Comparison of ENCODE assay signal across 8 cellular contexts in genomic region chr7:100132697-100133137, GRCh38. TPM values are rescaled to one million over a fixed set of nuclear protein-coding genes. Genes with fewer than 3 reads are reported as not detected.
DNase-seq lines count a peak whose midpoint lies in the region; ATAC-seq and TF ChIP-seq lines count a peak whose summit lies in the region.

No MANE protein-coding gene starts in this region.

- no peaks in the 10 kb centered on the region for H3K36me3 ChIP-seq in lung (ENCODE audit: control insufficient read depth in 2 of 2, insufficient read depth in 2 of 2, low read length in 2 of 2)

- no peak overlapping the region for H3K27ac ChIP-seq in coronary artery
- H3K27ac ChIP-seq in lung (ENCODE audit: low read depth in 1 of 2, low read length in 1 of 2) = no peak overlapping the region

- 22 to 27% methylated on average over 3 of the region's 3 CpGs for WGBS in lung, 2 donors

- no peaks in the 10 kb centered on the region for H3K27me3 ChIP-seq in lung (ENCODE audit: control insufficient read depth, insufficient read depth)

- DNase-seq in GF-D8 (lab: John Stamatoyannopoulos, UW) (peak; percentile 34), NCI-H226 (peak; percentile 49), coronary artery (ENCODE audit: low spot score) (no peak), lung (ENCODE audit: low spot score) (peak; percentile 51)
- peak; percentile 43 for DNase-seq in stimulated activated naive CD4-positive, alpha-beta T cell treated with Interleukin-2 at 50 U/mL for 16 hours (lab: John Stamatoyannopoulos, UW)

- ATAC-seq in HG02885 (IDR thresholded peaks at IDR 0.05; ENCODE audit: poor library complexity, unreplicated experiment) (peak; percentile 77), lung (ENCODE audit: insufficient read depth, low FRiP score) (peak; percentile 70), HG03139 (IDR thresholded peaks at IDR 0.05; ENCODE audit: unreplicated experiment) (no peak)
- ATAC-seq in activated CD4-positive, CD25-positive, alpha-beta regulatory T cell treated with anti-CD3 and anti-CD28 coated beads, Interleukin-2, amount 50 U/mL, for 24 hours = peak; percentile 80 to 83

- no peaks in the 10 kb centered on the region for H3K9me3 ChIP-seq in lung (ENCODE audit: control insufficient read depth in 2 of 2, insufficient read depth in 1 of 2, low read length in 1 of 2)

- H3K4me3 ChIP-seq in coronary artery (no peak overlapping the region), lung (no peak overlapping the region)

- peaks cover 0 to 8% of the 10 kb centered on the region in 2 donors for H3K4me1 ChIP-seq in lung (ENCODE audit: control insufficient read depth in 2 of 2, insufficient read depth in 2 of 2, low read length in 2 of 2)

- TF ChIP-seq CTCF in coronary artery (IDR thresholded peaks at IDR 0.05) (peak; percentile 49), lung (IDR thresholded peaks at IDR 0.05; ENCODE audit: control extremely low read depth, extremely low read depth) (peak; percentile 85)

RNA-seq across cellular contexts. Expression of gene MBLAC1, which starts 6.0 kb away (rescaled TPM):
- total RNA-seq in lung = 1 to 10 TPM; 2.2 to 2.9 TPM
- 1 to 10 TPM; 1.7 to 1.9 TPM for polyA plus RNA-seq in lung

RNA-seq across cellular contexts. Expression of gene CNPY4, which starts 13.3 kb away (rescaled TPM):
- 10 to 100 TPM; 11.9 to 18.6 TPM for total RNA-seq in lung
- polyA plus RNA-seq in lung = 10 to 100 TPM in 1 of 2 donors, 1 to 10 TPM in 1; 9.8 to 10.5 TPM

RNA-seq across cellular contexts. Expression of gene TAF6, which starts 13.6 kb away (rescaled TPM):
- 10 to 100 TPM; 36.1 to 51.5 TPM for total RNA-seq in lung
- polyA plus RNA-seq in lung = 10 to 100 TPM; 31.5 to 39.8 TPM

RNA-seq across cellular contexts. Expression of gene LAMTOR4, which starts 16.0 kb away (rescaled TPM):
- 100 to 1,000 TPM in 1 of 2 donors, 10 to 100 TPM in 1; 63.4 to 134 TPM for total RNA-seq in lung
- polyA plus RNA-seq in lung = 100 to 1,000 TPM; 240 to 288 TPM

RNA-seq across cellular contexts. Expression of gene TRAPPC14, which starts 25.8 kb away (rescaled TPM):
- 10 to 100 TPM in 1 of 2 donors, 1 to 10 TPM in 1; 9.8 to 27.9 TPM for total RNA-seq in lung
- 10 to 100 TPM; 19.5 to 19.6 TPM for polyA plus RNA-seq in lung
